ENCODE assay signal across 9 cellular contexts in the genomic region with DNA sequence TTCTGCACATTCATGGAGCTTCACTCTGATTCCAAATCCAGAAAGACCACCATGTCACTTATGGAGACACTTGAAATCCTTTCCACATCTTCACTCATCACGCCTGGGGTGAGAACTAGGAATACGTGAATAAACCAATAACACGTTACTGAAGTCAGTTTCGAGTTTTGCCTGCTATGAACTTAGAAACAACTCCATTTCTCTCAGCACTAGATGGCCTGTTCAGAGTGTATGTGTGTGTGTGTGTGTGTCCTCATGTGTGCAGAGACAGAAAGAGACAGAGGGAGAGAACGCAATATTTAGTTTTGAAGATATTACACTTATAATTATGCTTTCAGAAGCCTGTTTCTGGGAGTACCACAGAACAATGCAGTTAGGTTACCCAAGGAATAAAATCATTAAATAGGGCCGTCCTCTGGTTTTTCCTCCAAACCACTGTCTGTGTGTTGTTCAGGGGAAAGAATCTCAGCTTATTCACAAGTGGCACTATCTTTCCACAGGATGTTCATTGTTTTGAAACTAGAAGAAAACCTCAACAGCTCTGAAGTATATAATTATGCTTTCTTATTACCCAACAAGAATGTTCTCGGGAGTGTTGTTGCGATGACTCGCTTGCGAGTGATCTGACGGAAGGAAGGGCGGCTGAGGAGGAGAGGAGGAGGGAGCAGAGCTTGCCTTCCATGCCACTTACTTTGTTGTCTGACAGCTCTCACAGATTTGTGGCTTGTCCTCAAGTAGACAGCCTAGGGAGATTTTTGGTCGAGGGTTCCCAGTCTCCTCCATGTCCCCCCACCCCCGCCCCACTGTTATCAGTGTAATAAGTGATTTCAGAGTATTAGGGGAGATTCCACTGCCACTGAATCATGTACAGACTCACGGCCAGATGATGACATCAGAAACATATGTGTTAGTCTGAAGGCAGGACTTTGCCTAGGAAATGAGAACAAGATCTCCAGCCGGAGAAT.
A peak's percentile ranks its signal among the peaks of the same experiment; 100 is the strongest.
DNase-seq lines count a peak whose midpoint lies in the region; ATAC-seq and TF ChIP-seq lines count a peak whose summit lies in the region.
"Had no signal": no experiment of that assay in that cellular context is flagged by ENCODE, and none has a peak within 500 bp of the region (broad histone marks: within the 10 kb centered on the region; RNA-seq: fewer than 3 reads in every experiment).

No MANE protein-coding gene starts in this region.

- peak overlapping the region; percentile 1 for H3K4me3 Mint-ChIP-seq in activated CD4-positive, alpha-beta memory T cell treated with anti-CD3 and anti-CD28 coated beads, Interleukin-2, amount 10 ng/mL, durations not matched to agents 7 days and 5 days
- no peak overlapping the region for H3K4me3 Mint-ChIP-seq in endothelial cell (ENCODE audit: unreplicated experiment)

- peak; percentile 27 for DNase-seq in DMS79 treated with DMSO at 0.1 percent for 48 hours (lab: John Stamatoyannopoulos, UW)
- no peak for DNase-seq in DMS79 (lab: John Stamatoyannopoulos, UW)
- DNase-seq in activated CD4-positive, alpha-beta memory T cell treated with anti-CD3 and anti-CD28 coated beads, Interleukin-2, amount 10 ng/mL, durations not matched to agents 7 days and 5 days: peak; percentile 52
- DNase-seq in endothelial cell (ENCODE audit: low spot score): no peak
- peak; percentile 91 for DNase-seq in non-pigmented ciliary epithelial cell (ENCODE audit: low read depth)
- no peak for DNase-seq in upper lobe of right lung

- no peaks in the 10 kb centered on the region for H3K27me3 ChIP-seq in upper lobe of right lung

- H3K9me3 ChIP-seq in upper lobe of right lung: no peaks in the 10 kb centered on the region

- TF ChIP-seq CTCF in endothelial cell (IDR thresholded peaks at IDR 0.05; ENCODE audit: unreplicated experiment) (no peak), upper lobe of right lung (IDR thresholded peaks at IDR 0.05) (no peak)

- peaks cover 15% of the 10 kb centered on the region for H3K4me1 ChIP-seq in upper lobe of right lung

- CTCF ChIA-PET in activated CD4-positive, alpha-beta memory T cell treated with anti-CD3 and anti-CD28 coated beads, Interleukin-2, amount 10 ng/mL, durations not matched to agents 7 days and 5 days (lab: Charles Lee): interaction anchor here (0.6 to 1.5 kb wide), 5 partner anchors 23 to 196 kb away, joined by 3 read pairs; a partner anchor contains a TSS

- peaks cover 2% of the 10 kb centered on the region for H3K27me3 Mint-ChIP-seq in activated CD4-positive, alpha-beta memory T cell treated with anti-CD3 and anti-CD28 coated beads, Interleukin-2, amount 10 ng/mL, durations not matched to agents 7 days and 5 days
- peaks cover 2% of the 10 kb centered on the region for H3K27me3 Mint-ChIP-seq in endothelial cell (ENCODE audit: unreplicated experiment)

- intact Hi-C loops in upper lobe of right lung (cut with DNase I): no loop called here

- H3K36me3 Mint-ChIP-seq in activated CD4-positive, alpha-beta memory T cell treated with anti-CD3 and anti-CD28 coated beads, Interleukin-2, amount 10 ng/mL, durations not matched to agents 7 days and 5 days (ENCODE audit: low read depth): no peaks in the 10 kb centered on the region
- no peaks in the 10 kb centered on the region for H3K36me3 Mint-ChIP-seq in endothelial cell (ENCODE audit: low read depth, unreplicated experiment)

- H3K36me3 ChIP-seq in upper lobe of right lung: no peaks in the 10 kb centered on the region
- H3K36me3 ChIP-seq: cardiac muscle cell had no signal

- H3K9me3 Mint-ChIP-seq in activated CD4-positive, alpha-beta memory T cell treated with anti-CD3 and anti-CD28 coated beads, Interleukin-2, amount 10 ng/mL, durations not matched to agents 7 days and 5 days: no peaks in the 10 kb centered on the region
- H3K9me3 Mint-ChIP-seq in endothelial cell (ENCODE audit: unreplicated experiment): no peaks in the 10 kb centered on the region

- peak overlapping the region; percentile 65 for H3K27ac ChIP-seq in upper lobe of right lung
- H3K27ac ChIP-seq: cardiac muscle cell had no signal

- ATAC-seq in upper lobe of right lung: peak; percentile 87
- ATAC-seq in HG03108 (IDR thresholded peaks at IDR 0.05; ENCODE audit: unreplicated experiment): no peak
- ATAC-seq in GM18511 (IDR thresholded peaks at IDR 0.05; ENCODE audit: unreplicated experiment): no peak

- peaks cover 48% of the 10 kb centered on the region for H3K4me1 Mint-ChIP-seq in activated CD4-positive, alpha-beta memory T cell treated with anti-CD3 and anti-CD28 coated beads, Interleukin-2, amount 10 ng/mL, durations not matched to agents 7 days and 5 days
- peaks cover 10% of the 10 kb centered on the region for H3K4me1 Mint-ChIP-seq in endothelial cell (ENCODE audit: unreplicated experiment)

- H3K4me3 ChIP-seq in upper lobe of right lung: no peak overlapping the region
- H3K4me3 ChIP-seq: cardiac muscle cell had no signal

- POLR2A ChIA-PET in activated CD4-positive, alpha-beta memory T cell treated with anti-CD3 and anti-CD28 coated beads, Interleukin-2, amount 10 ng/mL, durations not matched to agents 7 days and 5 days (lab: Charles Lee): interaction anchor here (0.9 to 2.5 kb wide), 6 partner anchors 10 to 169 kb away, joined by 3 to 10 read pairs (median 4); a partner anchor contains a TSS

- H3K27ac Mint-ChIP-seq in activated CD4-positive, alpha-beta memory T cell treated with anti-CD3 and anti-CD28 coated beads, Interleukin-2, amount 10 ng/mL, durations not matched to agents 7 days and 5 days: peak overlapping the region; percentile 70
- peak overlapping the region; percentile 7 for H3K27ac Mint-ChIP-seq in endothelial cell (ENCODE audit: unreplicated experiment)

Comparison
In these comparisons a context has a peak if more than half of its experiments do, and no peak if none do; other contexts are left out.
1. DNase-seq: peak in DMS79 treated with DMSO at 0.1 percent for 48 hours (single experiment), activated CD4-positive, alpha-beta memory T cell treated with anti-CD3 and anti-CD28 coated beads, Interleukin-2, amount 10 ng/mL, durations not matched to agents 7 days and 5 days (single experiment) and non-pigmented ciliary epithelial cell (single experiment); none in DMS79 (single experiment), endothelial cell (single experiment) and upper lobe of right lung (single experiment).